Comparison of ENCODE assay signal across 1 cellular context in genomic region chr11:73141309-73142127, GRCh38.
TF ChIP-seq lines count a peak whose summit lies in the region.

No MANE protein-coding gene starts in this region.

TF ChIP-seq in GM12878, 131 proteins besides CTCF, POLR2A, EP300 and RAD21 (continued from another document):
- TF ChIP-seq, protein P1, sequence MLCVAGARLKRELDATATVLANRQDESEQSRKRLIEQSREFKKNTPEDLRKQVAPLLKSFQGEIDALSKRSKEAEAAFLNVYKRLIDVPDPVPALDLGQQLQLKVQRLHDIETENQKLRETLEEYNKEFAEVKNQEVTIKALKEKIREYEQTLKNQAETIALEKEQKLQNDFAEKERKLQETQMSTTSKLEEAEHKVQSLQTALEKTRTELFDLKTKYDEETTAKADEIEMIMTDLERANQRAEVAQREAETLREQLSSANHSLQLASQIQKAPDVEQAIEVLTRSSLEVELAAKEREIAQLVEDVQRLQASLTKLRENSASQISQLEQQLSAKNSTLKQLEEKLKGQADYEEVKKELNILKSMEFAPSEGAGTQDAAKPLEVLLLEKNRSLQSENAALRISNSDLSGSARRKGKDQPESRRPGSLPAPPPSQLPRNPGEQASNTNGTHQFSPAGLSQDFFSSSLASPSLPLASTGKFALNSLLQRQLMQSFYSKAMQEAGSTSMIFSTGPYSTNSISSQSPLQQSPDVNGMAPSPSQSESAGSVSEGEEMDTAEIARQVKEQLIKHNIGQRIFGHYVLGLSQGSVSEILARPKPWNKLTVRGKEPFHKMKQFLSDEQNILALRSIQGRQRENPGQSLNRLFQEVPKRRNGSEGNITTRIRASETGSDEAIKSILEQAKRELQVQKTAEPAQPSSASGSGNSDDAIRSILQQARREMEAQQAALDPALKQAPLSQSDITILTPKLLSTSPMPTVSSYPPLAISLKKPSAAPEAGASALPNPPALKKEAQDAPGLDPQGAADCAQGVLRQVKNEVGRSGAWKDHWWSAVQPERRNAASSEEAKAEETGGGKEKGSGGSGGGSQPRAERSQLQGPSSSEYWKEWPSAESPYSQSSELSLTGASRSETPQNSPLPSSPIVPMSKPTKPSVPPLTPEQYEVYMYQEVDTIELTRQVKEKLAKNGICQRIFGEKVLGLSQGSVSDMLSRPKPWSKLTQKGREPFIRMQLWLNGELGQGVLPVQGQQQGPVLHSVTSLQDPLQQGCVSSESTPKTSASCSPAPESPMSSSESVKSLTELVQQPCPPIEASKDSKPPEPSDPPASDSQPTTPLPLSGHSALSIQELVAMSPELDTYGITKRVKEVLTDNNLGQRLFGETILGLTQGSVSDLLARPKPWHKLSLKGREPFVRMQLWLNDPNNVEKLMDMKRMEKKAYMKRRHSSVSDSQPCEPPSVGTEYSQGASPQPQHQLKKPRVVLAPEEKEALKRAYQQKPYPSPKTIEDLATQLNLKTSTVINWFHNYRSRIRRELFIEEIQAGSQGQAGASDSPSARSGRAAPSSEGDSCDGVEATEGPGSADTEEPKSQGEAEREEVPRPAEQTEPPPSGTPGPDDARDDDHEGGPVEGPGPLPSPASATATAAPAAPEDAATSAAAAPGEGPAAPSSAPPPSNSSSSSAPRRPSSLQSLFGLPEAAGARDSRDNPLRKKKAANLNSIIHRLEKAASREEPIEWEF (IDR thresholded peaks at IDR 0.05; ENCODE audit: insufficient replicate concordance, low read depth, low read length) = no peak
- TF ChIP-seq IKZF2 (IDR thresholded peaks at IDR 0.05) (0 out of 4 replicates have a peak, but pooled peaks of 1 of the 2 experiments have one; percentile 33), TAF1 (IDR thresholded peaks at IDR 0.05; ENCODE audit: borderline replicate concordance, low read depth, low read length) (peak; percentile 21; the same call in 1 of the 2 replicates), RUNX3 (IDR thresholded peaks at IDR 0.05; ENCODE audit: low read length) (no peak), WRNIP1 (IDR thresholded peaks at IDR 0.05; ENCODE audit: borderline replicate concordance, low read depth, low read length) (no peak), NFXL1 (IDR thresholded peaks at IDR 0.05; ENCODE audit: borderline replicate concordance) (0 out of 2 replicates have a peak, but pooled peaks have one; percentile 20), PKNOX1 (IDR thresholded peaks at IDR 0.05) (peak; percentile 39; the same call in 1 of the 2 replicates), ZNF687 (IDR thresholded peaks at IDR 0.05) (no peak), CBX5 (IDR thresholded peaks at IDR 0.05; ENCODE audit: low read depth) (no peak), GATAD2B (conservative IDR thresholded peaks at IDR 0.05; ENCODE audit: low read depth) (peak; percentile 2), CHD1 (IDR thresholded peaks at IDR 0.05; ENCODE audit: low read depth, low read length) (no peak), SMAD1 (IDR thresholded peaks at IDR 0.05; ENCODE audit: low read depth, partially characterized antibody) (no peak), RCOR1 (conservative IDR thresholded peaks at IDR 0.05; ENCODE audit: low read depth, low read length) (no peak), JUNB (IDR thresholded peaks at IDR 0.05) (no peak), NR2F1 (conservative IDR thresholded peaks at IDR 0.05) (no peak)
- TF ChIP-seq, protein P2, sequence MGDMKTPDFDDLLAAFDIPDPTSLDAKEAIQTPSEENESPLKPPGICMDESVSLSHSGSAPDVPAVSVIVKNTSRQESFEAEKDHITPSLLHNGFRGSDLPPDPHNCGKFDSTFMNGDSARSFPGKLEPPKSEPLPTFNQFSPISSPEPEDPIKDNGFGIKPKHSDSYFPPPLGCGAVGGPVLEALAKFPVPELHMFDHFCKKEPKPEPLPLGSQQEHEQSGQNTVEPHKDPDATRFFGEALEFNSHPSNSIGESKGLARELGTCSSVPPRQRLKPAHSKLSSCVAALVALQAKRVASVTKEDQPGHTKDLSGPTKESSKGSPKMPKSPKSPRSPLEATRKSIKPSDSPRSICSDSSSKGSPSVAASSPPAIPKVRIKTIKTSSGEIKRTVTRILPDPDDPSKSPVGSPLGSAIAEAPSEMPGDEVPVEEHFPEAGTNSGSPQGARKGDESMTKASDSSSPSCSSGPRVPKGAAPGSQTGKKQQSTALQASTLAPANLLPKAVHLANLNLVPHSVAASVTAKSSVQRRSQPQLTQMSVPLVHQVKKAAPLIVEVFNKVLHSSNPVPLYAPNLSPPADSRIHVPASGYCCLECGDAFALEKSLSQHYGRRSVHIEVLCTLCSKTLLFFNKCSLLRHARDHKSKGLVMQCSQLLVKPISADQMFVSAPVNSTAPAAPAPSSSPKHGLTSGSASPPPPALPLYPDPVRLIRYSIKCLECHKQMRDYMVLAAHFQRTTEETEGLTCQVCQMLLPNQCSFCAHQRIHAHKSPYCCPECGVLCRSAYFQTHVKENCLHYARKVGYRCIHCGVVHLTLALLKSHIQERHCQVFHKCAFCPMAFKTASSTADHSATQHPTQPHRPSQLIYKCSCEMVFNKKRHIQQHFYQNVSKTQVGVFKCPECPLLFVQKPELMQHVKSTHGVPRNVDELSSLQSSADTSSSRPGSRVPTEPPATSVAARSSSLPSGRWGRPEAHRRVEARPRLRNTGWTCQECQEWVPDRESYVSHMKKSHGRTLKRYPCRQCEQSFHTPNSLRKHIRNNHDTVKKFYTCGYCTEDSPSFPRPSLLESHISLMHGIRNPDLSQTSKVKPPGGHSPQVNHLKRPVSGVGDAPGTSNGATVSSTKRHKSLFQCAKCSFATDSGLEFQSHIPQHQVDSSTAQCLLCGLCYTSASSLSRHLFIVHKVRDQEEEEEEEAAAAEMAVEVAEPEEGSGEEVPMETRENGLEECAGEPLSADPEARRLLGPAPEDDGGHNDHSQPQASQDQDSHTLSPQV (IDR thresholded peaks at IDR 0.05) = no peak
